ENCODE assay signal across 8 cellular contexts in genomic region chr2:111463238-111463908, GRCh38.
DNase-seq lines count a peak whose midpoint lies in the region; ATAC-seq and TF ChIP-seq lines count a peak whose summit lies in the region.
"Not testable (repeated sequence)": the region's sequence is repeated elsewhere in the genome, so short reads cannot be mapped to it uniquely, and the experiment has no call there.

No MANE protein-coding gene starts in this region.

- not testable (repeated sequence) for H3K4me1 ChIP-seq in HUES48 (ENCODE audit: control insufficient read depth, insufficient read depth, low read length); SK-N-SH (ENCODE audit: control insufficient read depth in 1 of 2, insufficient read depth in 2 of 2, low read depth in 1 of 2, low read length in 1 of 2); mammary epithelial cell (ENCODE audit: insufficient read depth, low read length)
- H3K4me1 ChIP-seq in hepatocyte (ENCODE audit: insufficient read depth), result peaks cover 14% of the 10 kb centered on the region
- peaks cover 0 to 13% (median 3%) of the 10 kb centered on the region in 4 donors for H3K4me1 ChIP-seq in tibial artery

- H3K27ac Mint-ChIP-seq in CD14-positive monocyte (peak overlapping the region; percentile 20 to 85 (median 65)), osteocyte (ENCODE audit: unreplicated experiment) (peak overlapping the region; percentile 41)

- POLR2A ChIA-PET in SK-N-SH (lab: Yijun Ruan, JAX), result not testable (repeated sequence)

- not testable (repeated sequence) for TF ChIP-seq EP300 in SK-N-SH (IDR thresholded peaks at IDR 0.05; ENCODE audit: borderline replicate concordance in 1 of 2, low read depth in 1 of 2, low read length in 1 of 2)

- CTCF ChIA-PET in SK-N-SH (lab: Yijun Ruan, JAX); mammary epithelial cell (lab: Charles Lee; ENCODE audit: low non-redundant PET): not testable (repeated sequence)

- peak overlapping the region; percentile 42 for H3K27ac ChIP-seq in HUES48 (ENCODE audit: low read depth, low read length)
- peak overlapping the region; percentile 24 to 49; a peak in 3 of 4 replicates for H3K27ac ChIP-seq in SK-N-SH (ENCODE audit: low read depth in 2 of 2, low read length in 1 of 2)
- H3K27ac ChIP-seq in mammary epithelial cell (ENCODE audit: insufficient read depth, low read depth, low read length), result peak overlapping the region; percentile 53
- H3K27ac ChIP-seq in hepatocyte, result peak overlapping the region; percentile 63
- peak overlapping the region; percentile 61 to 65 for H3K27ac ChIP-seq in tibial artery

- not testable (repeated sequence) for TF ChIP-seq RAD21 in SK-N-SH (IDR thresholded peaks at IDR 0.05; ENCODE audit: low read length)

- H3K9me3 ChIP-seq in HUES48 (ENCODE audit: control insufficient read depth, insufficient read depth, low read length); SK-N-SH; mammary epithelial cell (replicated peaks; ENCODE audit: insufficient read depth, low read length); hepatocyte (ENCODE audit: low read depth); tibial artery: not testable (repeated sequence)

- whole genome bisulfite sequencing in SK-N-SH (ENCODE audit: low lambda C conversion rate), result 84% methylated on average over 5 of the region's 13 CpGs
- 100% methylated on average over 7 of the region's 13 CpGs for WGBS in mammary epithelial cell (ENCODE audit: low coverage, missing lambda C conversion rate)
- 87% methylated on average over 8 of the region's 13 CpGs for WGBS in hepatocyte (ENCODE audit: low lambda C conversion rate, missing lambda C conversion rate)

- not testable (repeated sequence) for H3K4me3 ChIP-seq in HUES48 (ENCODE audit: low read depth, low read length); SK-N-SH (ENCODE audit: low read depth in 2 of 2, low read length in 1 of 2); mammary epithelial cell (replicated peaks in 1 of 3; ENCODE audit: insufficient read depth in 1 of 3, low read depth in 2 of 3, low read length in 3 of 3); hepatocyte; tibial artery

- H3K4me1 Mint-ChIP-seq in CD14-positive monocyte, result peaks cover 11% of the 10 kb centered on the region
- peaks cover 11% of the 10 kb centered on the region for H3K4me1 Mint-ChIP-seq in activated T-cell treated with anti-CD3 and anti-CD28 coated beads, Interleukin-2, amount 50 U/mL, for 4 hours (ENCODE audit: low read depth)
- peaks cover 34% of the 10 kb centered on the region for H3K4me1 Mint-ChIP-seq in osteocyte (ENCODE audit: unreplicated experiment)

- not testable (repeated sequence) for H3K27me3 Mint-ChIP-seq in CD14-positive monocyte (ENCODE audit: low read depth in 3 of 3); activated T-cell treated with anti-CD3 and anti-CD28 coated beads, Interleukin-2, amount 50 U/mL, for 4 hours (ENCODE audit: low read depth); osteocyte (ENCODE audit: unreplicated experiment)

- H3F3A ChIP-seq in SK-N-SH (replicated peaks; ENCODE audit: insufficient read depth), result not testable (repeated sequence)

- ATAC-seq in activated T-cell treated with anti-CD3 and anti-CD28 coated beads, Interleukin-2, amount 50 U/mL, for 4 hours, result peak; percentile 51 to 55

- not testable (repeated sequence) for H2AFZ ChIP-seq in SK-N-SH (ENCODE audit: low read depth); mammary epithelial cell (ENCODE audit: low read depth, low read length); hepatocyte

- DNase-seq in CD14-positive monocyte (ENCODE audit: low spot score); SK-N-SH; activated T-cell treated with anti-CD3 and anti-CD28 coated beads, Interleukin-2, amount 50 U/mL, for 4 hours; hepatocyte (ENCODE audit: low spot score); osteocyte (ENCODE audit: extremely low spot score, unreplicated experiment); tibial artery: not testable (repeated sequence)
- peak; percentile 3 for DNase-seq in mammary epithelial cell

- H3K36me3 Mint-ChIP-seq in CD14-positive monocyte; activated T-cell treated with anti-CD3 and anti-CD28 coated beads, Interleukin-2, amount 50 U/mL, for 4 hours (ENCODE audit: insufficient read depth); osteocyte (ENCODE audit: unreplicated experiment): not testable (repeated sequence)

- TF ChIP-seq CTCF in CD14-positive monocyte (IDR thresholded peaks at IDR 0.05); SK-N-SH (IDR thresholded peaks at IDR 0.05); mammary epithelial cell (conservative IDR thresholded peaks at IDR 0.05 in 1 of 2, IDR thresholded peaks at IDR 0.05 in 1 of 2; ENCODE audit: extremely low read depth in 1 of 2, insufficient read depth in 1 of 2, low read depth in 1 of 2, low read length in 2 of 2); hepatocyte (IDR thresholded peaks at IDR 0.05; ENCODE audit: poor library complexity); osteocyte (IDR thresholded peaks at IDR 0.05); tibial artery (IDR thresholded peaks at IDR 0.05): not testable (repeated sequence)

- H3K4me2 ChIP-seq in SK-N-SH, result peak overlapping the region; percentile 57
- H3K4me2 ChIP-seq in mammary epithelial cell (ENCODE audit: insufficient read depth, low read depth, low read length), result not testable (repeated sequence)
- H3K4me2 ChIP-seq in hepatocyte, result peak overlapping the region; percentile 60

- H3K9ac ChIP-seq in HUES48 (ENCODE audit: low read depth, low read length); SK-N-SH; mammary epithelial cell (ENCODE audit: insufficient read depth, low read length): not testable (repeated sequence)

- not testable (repeated sequence) for H3K36me3 ChIP-seq in HUES48 (ENCODE audit: control insufficient read depth, insufficient read depth, low read length); SK-N-SH (replicated peaks in 1 of 2; ENCODE audit: control insufficient read depth in 1 of 2, insufficient read depth in 2 of 2, low read length in 1 of 2); mammary epithelial cell (ENCODE audit: insufficient read depth, low read length); hepatocyte (replicated peaks; ENCODE audit: insufficient read depth, low read depth); tibial artery

- BruUV-seq in mammary epithelial cell (replicated peaks; lab: Mats Ljungman, UMichigan), result not testable (repeated sequence)

- H3K9me2 ChIP-seq in SK-N-SH; hepatocyte (replicated peaks; ENCODE audit: insufficient read depth): not testable (repeated sequence)

- H3K9me3 Mint-ChIP-seq in CD14-positive monocyte; activated T-cell treated with anti-CD3 and anti-CD28 coated beads, Interleukin-2, amount 50 U/mL, for 4 hours; osteocyte (ENCODE audit: unreplicated experiment): not testable (repeated sequence)

- intact Hi-C loops in CD14-positive monocyte (cut with micrococcal nuclease); mammary epithelial cell (cut with micrococcal nuclease); tibial artery (cut with DNase I; ENCODE audit: low total_unique reads): not testable (repeated sequence)

- H4K20me1 ChIP-seq in SK-N-SH (ENCODE audit: insufficient read depth), result peaks cover 67% of the 10 kb centered on the region
- H4K20me1 ChIP-seq in mammary epithelial cell (ENCODE audit: insufficient read depth, low read length); hepatocyte (ENCODE audit: insufficient read depth, poor library complexity, severe bottlenecking): not testable (repeated sequence)

- in situ Hi-C loops in mammary epithelial cell (cut with MboI; ENCODE audit: low sequenced_read_pairs in 2 of 2), result not testable (repeated sequence)

- peaks cover 65% of the 10 kb centered on the region for H3K79me2 ChIP-seq in SK-N-SH (ENCODE audit: insufficient read depth)
- peaks cover 74% of the 10 kb centered on the region for H3K79me2 ChIP-seq in mammary epithelial cell (ENCODE audit: insufficient read depth, low read length)
- not testable (repeated sequence) for H3K79me2 ChIP-seq in hepatocyte

- dilution Hi-C loops in mammary epithelial cell (cut with HindIII; ENCODE audit: low sequenced_read_pairs), result not testable (repeated sequence)

- not testable (repeated sequence) for H3K4me3 Mint-ChIP-seq in CD14-positive monocyte; activated T-cell treated with anti-CD3 and anti-CD28 coated beads, Interleukin-2, amount 50 U/mL, for 4 hours; osteocyte (ENCODE audit: unreplicated experiment)

- H3K27me3 ChIP-seq in HUES48 (ENCODE audit: control insufficient read depth, insufficient read depth, low read length); SK-N-SH (ENCODE audit: insufficient read depth); mammary epithelial cell (ENCODE audit: insufficient read depth, low read length); hepatocyte; tibial artery: not testable (repeated sequence)
